In the genomic region with DNA sequence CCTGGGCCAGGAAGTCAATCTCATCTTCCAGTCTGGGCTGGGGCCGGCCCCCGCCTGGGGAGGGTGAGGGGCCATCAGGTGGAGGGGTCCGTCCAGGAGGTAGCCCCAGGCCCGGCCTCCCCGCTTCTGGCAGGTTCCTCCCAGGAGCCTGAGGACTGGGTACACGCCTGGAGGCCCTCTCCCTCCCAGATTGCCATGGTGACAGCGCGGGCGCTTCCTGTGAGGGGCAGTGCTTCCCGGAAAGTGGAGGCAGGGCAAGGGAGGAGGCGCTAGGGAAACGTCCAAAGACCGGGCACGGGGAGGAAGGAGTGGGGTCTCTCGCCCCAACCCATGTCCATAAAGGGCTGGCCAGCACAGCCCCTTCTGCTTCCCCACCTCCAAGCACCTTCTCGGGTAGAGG, we compare ENCODE assay signal across 18 cellular contexts. TPM values are rescaled to one million over a fixed set of nuclear protein-coding genes. Genes with fewer than 3 reads are reported as not detected.
"Had no signal": no experiment of that assay in that cellular context is flagged by ENCODE, and none has a peak within 500 bp of the region (broad histone marks: within the 10 kb centered on the region; RNA-seq: fewer than 3 reads in every experiment).

No MANE protein-coding gene starts in this region.

- H3K36me3 ChIP-seq: transverse colon had no signal

- FAIRE-seq: frontal cortex had no signal

- H3K36me3 Mint-ChIP-seq: stimulated activated naive B cell treated with anti-CD40 and anti-IgM and Interleukin-4, amounts not matched to agents 10 μg/mL and 1 μg/mL and 100 μg/mL, for 72 hours had no signal

- H3K27me3 ChIP-seq: ascending aorta had no signal

- H3K27ac Mint-ChIP-seq: activated CD4-positive, alpha-beta T cell treated with anti-CD3 and anti-CD28 coated beads for 36 hours; activated CD8-positive, alpha-beta T cell treated with anti-CD3 and anti-CD28 coated beads for 36 hours; activated T-cell treated with anti-CD3 and anti-CD28 coated beads, Interleukin-2, amount 50 U/mL, for 72 hours; stimulated activated naive B cell treated with anti-CD40 and anti-IgM and Interleukin-4, amounts not matched to agents 10 μg/mL and 1 μg/mL and 100 μg/mL, for 72 hours had no signal

- H3K9me3 Mint-ChIP-seq: activated CD8-positive, alpha-beta T cell treated with anti-CD3 and anti-CD28 coated beads for 36 hours; activated T-cell treated with anti-CD3 and anti-CD28 coated beads, Interleukin-2, amount 50 U/mL, for 72 hours; stimulated activated naive B cell treated with anti-CD40 and anti-IgM and Interleukin-4, amounts not matched to agents 10 μg/mL and 1 μg/mL and 100 μg/mL, for 72 hours had no signal

- DNase-seq: activated CD4-positive, alpha-beta T cell treated with anti-CD3 and anti-CD28 coated beads for 36 hours; activated CD8-positive, alpha-beta memory T cell treated with anti-CD3 and anti-CD28 coated beads, Interleukin-2, amount 50 U/mL, for 4 hours; activated CD8-positive, alpha-beta T cell treated with anti-CD3 and anti-CD28 coated beads for 36 hours; activated T-cell treated with anti-CD3 and anti-CD28 coated beads, Interleukin-2, amount 50 U/mL, for 72 hours; heart right ventricle; islet precursor cell; midbrain; right cardiac atrium; stimulated activated CD4-positive, alpha-beta T cell treated with anti-CD3 and anti-CD28 coated beads, Interleukin-1b, Interleukin-23, amount 100 ng/mL, for 48 hours; stimulated activated naive B cell treated with anti-CD40 and anti-IgM and Interleukin-4, amounts not matched to agents 10 μg/mL and 1 μg/mL and 100 μg/mL, for 72 hours; T-helper 9 cell; transverse colon; WERI-Rb-1 had no signal

- H3K9me3 ChIP-seq: ascending aorta, heart right ventricle, neutrophil, transverse colon had no signal

- H3K27ac ChIP-seq: neutrophil, WERI-Rb-1 had no signal

- H3K4me3 Mint-ChIP-seq: activated CD4-positive, alpha-beta T cell treated with anti-CD3 and anti-CD28 coated beads for 36 hours; activated CD8-positive, alpha-beta T cell treated with anti-CD3 and anti-CD28 coated beads for 36 hours; activated T-cell treated with anti-CD3 and anti-CD28 coated beads, Interleukin-2, amount 50 U/mL, for 72 hours; stimulated activated naive B cell treated with anti-CD40 and anti-IgM and Interleukin-4, amounts not matched to agents 10 μg/mL and 1 μg/mL and 100 μg/mL, for 72 hours had no signal

- H3K4me3 ChIP-seq: ascending aorta, heart right ventricle, transverse colon had no signal

- ATAC-seq: activated CD4-positive, alpha-beta T cell treated with anti-CD3 and anti-CD28 coated beads for 36 hours; activated CD8-positive, alpha-beta T cell treated with anti-CD3 and anti-CD28 coated beads for 36 hours; activated T-cell treated with anti-CD3 and anti-CD28 coated beads, Interleukin-2, amount 50 U/mL, for 72 hours; heart right ventricle; right cardiac atrium; stimulated activated naive B cell treated with anti-CD40 and anti-IgM and Interleukin-4, amounts not matched to agents 10 μg/mL and 1 μg/mL and 100 μg/mL, for 72 hours had no signal

RNA-seq across cellular contexts. Expression of a gene that starts 9.2 kb away (rescaled TPM):
- total RNA-seq: ascending aorta, fibroblast of lung, frontal cortex, transverse colon had no signal
- polyA plus RNA-seq: fibroblast of lung had no signal

RNA-seq across cellular contexts. Expression of a gene that starts 12.7 kb away (rescaled TPM):
- total RNA-seq: activated CD8-positive, alpha-beta T cell treated with anti-CD3 and anti-CD28 coated beads for 36 hours; ascending aorta; subcutaneous adipose tissue had no signal
- polyA plus RNA-seq: fibroblast of lung had no signal
